In genomic region chr16:17359778-17360177, GRCh38 we compare ENCODE assay signal across 9 cellular contexts.
DNase-seq lines count a peak whose midpoint lies in the region; ATAC-seq and TF ChIP-seq lines count a peak whose summit lies in the region.
"Had no signal": no experiment of that assay in that cellular context is flagged by ENCODE, and none has a peak within 500 bp of the region (broad histone marks: within the 10 kb centered on the region; RNA-seq: fewer than 3 reads in every experiment).

No MANE protein-coding gene starts in this region.

- H3K27me3 Mint-ChIP-seq in osteocyte (ENCODE audit: unreplicated experiment) (no peaks in the 10 kb centered on the region), endothelial cell (ENCODE audit: unreplicated experiment) (peaks cover 3% of the 10 kb centered on the region)

- TF ChIP-seq CTCF in osteocyte (IDR thresholded peaks at IDR 0.05) = no peak
- TF ChIP-seq CTCF in endothelial cell (IDR thresholded peaks at IDR 0.05; ENCODE audit: unreplicated experiment) = no peak

- H3K9me3 ChIP-seq in MG63 = no peaks in the 10 kb centered on the region

- peaks cover 9% of the 10 kb centered on the region for H3K36me3 ChIP-seq in MG63

- H3K27me3 ChIP-seq in MG63 = no peaks in the 10 kb centered on the region
- H3K27me3 ChIP-seq: dorsolateral prefrontal cortex had no signal

- H3K9me3 Mint-ChIP-seq in osteocyte (ENCODE audit: unreplicated experiment) = no peaks in the 10 kb centered on the region
- H3K9me3 Mint-ChIP-seq in endothelial cell (ENCODE audit: unreplicated experiment) = no peaks in the 10 kb centered on the region

- H3K4me1 Mint-ChIP-seq in osteocyte (ENCODE audit: unreplicated experiment) (peaks cover 25% of the 10 kb centered on the region), endothelial cell (ENCODE audit: unreplicated experiment) (peaks cover 17% of the 10 kb centered on the region)

- no peak overlapping the region for H3K4me3 ChIP-seq in MG63
- H3K4me3 ChIP-seq: dorsolateral prefrontal cortex had no signal

- ATAC-seq in HG03139 (IDR thresholded peaks at IDR 0.05; ENCODE audit: unreplicated experiment) = no peak
- no peak for ATAC-seq in GM18861 (IDR thresholded peaks at IDR 0.05; ENCODE audit: unreplicated experiment)

- H3K4me3 Mint-ChIP-seq in osteocyte (ENCODE audit: unreplicated experiment) (no peak overlapping the region), endothelial cell (ENCODE audit: unreplicated experiment) (no peak overlapping the region)

- H3K36me3 Mint-ChIP-seq in osteocyte (ENCODE audit: unreplicated experiment) (no peaks in the 10 kb centered on the region), endothelial cell (ENCODE audit: low read depth, unreplicated experiment) (no peaks in the 10 kb centered on the region)

- H3K27ac Mint-ChIP-seq in osteocyte (ENCODE audit: unreplicated experiment) = no peak overlapping the region
- H3K27ac Mint-ChIP-seq in endothelial cell (ENCODE audit: unreplicated experiment) = no peak overlapping the region

- DNase-seq in AG20443 (ENCODE audit: low spot score) (peak; percentile 54), MG63 (peak; percentile 86), medulla oblongata (ENCODE audit: extremely low spot score) (peak; percentile 56), osteocyte (ENCODE audit: extremely low spot score, unreplicated experiment) (no peak), endothelial cell (ENCODE audit: low spot score) (no peak)
- peak; percentile 49 for DNase-seq in activated CD8-positive, alpha-beta memory T cell treated with anti-CD3 and anti-CD28 coated beads, Interleukin-2, amount 50 U/mL, for 4 hours

Comparison
In these comparisons a context has a peak if more than half of its experiments do, and no peak if none do; other contexts are left out.
1. DNase-seq: peak in AG20443 (single experiment), MG63 (single experiment), activated CD8-positive, alpha-beta memory T cell treated with anti-CD3 and anti-CD28 coated beads, Interleukin-2, amount 50 U/mL, for 4 hours (single experiment) and medulla oblongata (single experiment); none in osteocyte (single experiment) and endothelial cell (single experiment).